Comparison of ENCODE assay signal across 11 cellular contexts in the genomic region with DNA sequence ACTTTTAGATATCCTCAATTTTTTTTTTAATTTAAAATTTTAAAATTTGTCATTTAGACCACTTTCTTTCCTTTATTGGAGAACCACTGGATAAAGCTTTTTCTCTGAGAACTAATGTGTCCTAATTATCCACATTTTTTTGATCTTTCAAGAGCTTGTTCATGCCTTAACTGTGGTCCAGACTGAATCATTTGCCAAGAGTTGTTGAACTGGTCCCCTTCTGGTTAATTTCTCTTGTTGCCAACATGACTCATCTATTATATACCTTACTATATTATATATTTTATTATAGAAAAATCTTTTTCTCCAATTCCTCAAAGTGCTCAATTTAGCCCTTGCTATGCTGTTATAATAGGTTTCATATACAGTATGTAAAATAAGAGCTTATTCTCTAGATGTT.
"Had no signal": no experiment of that assay in that cellular context is flagged by ENCODE, and none has a peak within 500 bp of the region (broad histone marks: within the 10 kb centered on the region; RNA-seq: fewer than 3 reads in every experiment).

No MANE protein-coding gene starts in this region.

- H3K27me3 ChIP-seq: gastrocnemius medialis had no signal

- H3K36me3 ChIP-seq: gastrocnemius medialis, ovary, WERI-Rb-1 had no signal

- H3K4me3 ChIP-seq: gastrocnemius medialis, ovary had no signal

- H3K9me3 ChIP-seq: gastrocnemius medialis, ovary had no signal

- H3K4me1 ChIP-seq: gastrocnemius medialis had no signal

- H3K27ac ChIP-seq: gastrocnemius medialis, ovary, WERI-Rb-1 had no signal

- DNase-seq: activated CD4-positive, alpha-beta memory T cell treated with anti-CD3 and anti-CD28 coated beads, Interleukin-2, amount 10 ng/mL, durations not matched to agents 7 days and 5 days; activated CD4-positive, alpha-beta T cell treated with anti-CD3 and anti-CD28 coated beads for 36 hours; activated gamma-delta T cell; activated T-cell treated with anti-CD3 and anti-CD28 coated beads, Interleukin-2, amount 50 U/mL, for 48 hours; amygdala; gastrocnemius medialis; kidney; ovary; stimulated activated CD4-positive, alpha-beta T cell treated with anti-CD3 and anti-CD28 coated beads, Interleukin-4, amount 100 ng/mL, for 4 hours; WERI-Rb-1 had no signal

- FAIRE-seq: colon, kidney had no signal

- ATAC-seq: activated CD4-positive, alpha-beta T cell treated with anti-CD3 and anti-CD28 coated beads for 36 hours had no signal
